In the genomic region with DNA sequence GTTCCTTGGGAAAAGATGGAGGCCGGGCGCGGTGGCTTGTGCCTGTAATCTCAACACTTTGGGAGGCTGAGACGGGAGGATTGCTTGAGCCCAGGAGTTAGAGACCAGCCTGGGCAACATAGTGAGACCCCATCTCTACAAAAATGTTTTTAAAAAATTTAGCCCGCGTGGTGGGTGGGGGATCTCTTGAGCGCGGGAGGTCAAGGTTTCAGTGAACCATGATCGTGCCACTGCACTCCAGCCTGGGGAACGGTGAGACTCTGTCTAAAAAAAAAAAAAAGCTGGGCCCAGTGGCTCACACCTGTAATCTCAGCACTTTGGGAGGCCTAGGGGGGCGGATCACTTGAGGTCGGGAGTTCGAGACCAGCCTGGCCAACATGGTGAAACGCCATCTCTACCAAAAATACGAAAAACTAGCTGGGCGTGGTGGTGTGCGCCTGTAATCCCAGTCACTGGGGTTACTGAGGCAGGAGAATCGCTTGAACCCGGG, we compare ENCODE assay signal across 6 cellular contexts. TPM values are rescaled to one million over a fixed set of nuclear protein-coding genes. Genes with fewer than 3 reads are reported as not detected.
DNase-seq lines count a peak whose midpoint lies in the region; TF ChIP-seq lines count a peak whose summit lies in the region.
"Not testable (repeated sequence)": the region's sequence is repeated elsewhere in the genome, so short reads cannot be mapped to it uniquely, and the experiment has no call there.

No MANE protein-coding gene starts in this region.

- peaks cover 22% of the 10 kb centered on the region for H3K4me1 Mint-ChIP-seq in T-helper 1 cell treated with Interleukin-12 subunit alpha and Interleukin-12 subunit beta and Interleukin-4 antibody, amounts not matched to agents 30 μg/mL and 1 μg/mL, for 36 hours (ENCODE audit: low read depth)
- H3K4me1 Mint-ChIP-seq in MCF 10A (ENCODE audit: insufficient read depth, unreplicated experiment) (peaks cover 20% of the 10 kb centered on the region), nephron progenitor cell (peaks cover 34% of the 10 kb centered on the region)

- not testable (repeated sequence) for H3K27ac ChIP-seq in GM23248
- H3K27ac ChIP-seq in right atrium auricular region (peak overlapping the region; percentile 88 to 91), tibial artery (peak overlapping the region; percentile 83 to 95)

- peaks cover 81% of the 10 kb centered on the region for H3K79me2 ChIP-seq in GM23248 (ENCODE audit: insufficient read depth)

- H3F3A ChIP-seq in GM23248 (ENCODE audit: insufficient read depth): peaks cover 19% of the 10 kb centered on the region

- H4K20me1 ChIP-seq in GM23248 (ENCODE audit: insufficient read depth): not testable (repeated sequence)

- not testable (repeated sequence) for TF ChIP-seq CTCF in MCF 10A (IDR thresholded peaks at IDR 0.05; ENCODE audit: unreplicated experiment); right atrium auricular region (IDR thresholded peaks at IDR 0.05); nephron progenitor cell (IDR thresholded peaks at IDR 0.05); tibial artery (IDR thresholded peaks at IDR 0.05)

- not testable (repeated sequence) for DNase-seq in GM23248; MCF 10A (ENCODE audit: unreplicated experiment); right atrium auricular region (ENCODE audit: low spot score); nephron progenitor cell; tibial artery

- not testable (repeated sequence) for H3K9me2 ChIP-seq in GM23248 (ENCODE audit: insufficient read depth)

- 54 to 58% methylated on average over 18 to 19 of the region's 19 CpGs for WGBS in GM23248 (ENCODE audit: low coverage in 1 of 2, low lambda C conversion rate in 2 of 2, missing lambda C conversion rate in 2 of 2), 2 experiments

- CTCF ChIA-PET in MCF 10A (lab: Yijun Ruan, JAX): interaction anchor here (0.6 to 5.9 kb wide), 26 partner anchors 8 to 443 kb away, joined by 3 to 179 read pairs (median 5); partner anchors contain the start of genes AUP1, DQX1, HTRA2 and INO80B

- not testable (repeated sequence) for H3K27me3 ChIP-seq in GM23248 (replicated peaks; ENCODE audit: insufficient read depth); right atrium auricular region; tibial artery

- in situ Hi-C loops in GM23248 (cut with MboI): not testable (repeated sequence)

- H3K27ac Mint-ChIP-seq in T-helper 1 cell treated with Interleukin-12 subunit alpha and Interleukin-12 subunit beta and Interleukin-4 antibody, amounts not matched to agents 30 μg/mL and 1 μg/mL, for 36 hours: peak overlapping the region; percentile 100
- H3K27ac Mint-ChIP-seq in MCF 10A (ENCODE audit: low read depth, unreplicated experiment) (peak overlapping the region; percentile 89), nephron progenitor cell (peak overlapping the region; percentile 68)

- peak overlapping the region; percentile 96 for H2AFZ ChIP-seq in GM23248

- peaks cover 32% of the 10 kb centered on the region for H3K4me1 ChIP-seq in GM23248 (ENCODE audit: insufficient read depth)
- H3K4me1 ChIP-seq in right atrium auricular region: peaks cover 0 to 31% of the 10 kb centered on the region in 2 donors
- H3K4me1 ChIP-seq in tibial artery: peaks cover 0 to 35% (median 26%) of the 10 kb centered on the region in 4 donors

- H3K4me2 ChIP-seq in GM23248 (ENCODE audit: unreplicated experiment): peak overlapping the region; percentile 97

- H3K9ac ChIP-seq in GM23248: peak overlapping the region; percentile 85

- H3K4me3 Mint-ChIP-seq in T-helper 1 cell treated with Interleukin-12 subunit alpha and Interleukin-12 subunit beta and Interleukin-4 antibody, amounts not matched to agents 30 μg/mL and 1 μg/mL, for 36 hours: peak overlapping the region; percentile 100
- H3K4me3 Mint-ChIP-seq in MCF 10A (ENCODE audit: unreplicated experiment) (peak overlapping the region; percentile 85), nephron progenitor cell (peak overlapping the region; percentile 94)

- intact Hi-C loops in MCF 10A (cut with micrococcal nuclease): loop anchor here (1.0 kb wide), 2 partner anchors 49 to 104 kb away; no protein-coding TSS in a partner anchor
- intact Hi-C loops in tibial artery (cut with DNase I; ENCODE audit: low total_unique reads): loop anchor here (1.0 to 5.0 kb wide), 3 partner anchors 29 to 104 kb away; partner anchors contain the start of genes AUP1, DQX1, HTRA2 and INO80B

- H3K9me3 Mint-ChIP-seq in T-helper 1 cell treated with Interleukin-12 subunit alpha and Interleukin-12 subunit beta and Interleukin-4 antibody, amounts not matched to agents 30 μg/mL and 1 μg/mL, for 36 hours; MCF 10A (ENCODE audit: unreplicated experiment); nephron progenitor cell: not testable (repeated sequence)

- BruUV-seq in MCF 10A (replicated peaks; lab: Mats Ljungman, UMichigan): not testable (repeated sequence)

- not testable (repeated sequence) for H3K27me3 Mint-ChIP-seq in T-helper 1 cell treated with Interleukin-12 subunit alpha and Interleukin-12 subunit beta and Interleukin-4 antibody, amounts not matched to agents 30 μg/mL and 1 μg/mL, for 36 hours (ENCODE audit: low read depth); MCF 10A (ENCODE audit: insufficient read depth, unreplicated experiment); nephron progenitor cell (ENCODE audit: low read depth, poor library complexity)

- H3K4me3 ChIP-seq in GM23248 (peak overlapping the region; percentile 99), right atrium auricular region (peak overlapping the region; percentile 78 to 83), tibial artery (peak overlapping the region; percentile 84 to 86)

- POLR2A ChIA-PET in MCF 10A (lab: Yijun Ruan, JAX): interaction anchor here (0.8 to 5.0 kb wide), 8 partner anchors 10 to 105 kb away, joined by 3 to 102 read pairs (median 40); partner anchors contain the start of genes AUP1, HTRA2, INO80B and MOGS

- H3K9me3 ChIP-seq in GM23248 (ENCODE audit: low read depth); right atrium auricular region; tibial artery: not testable (repeated sequence)

- peaks cover 24% of the 10 kb centered on the region for H3K36me3 Mint-ChIP-seq in T-helper 1 cell treated with Interleukin-12 subunit alpha and Interleukin-12 subunit beta and Interleukin-4 antibody, amounts not matched to agents 30 μg/mL and 1 μg/mL, for 36 hours (ENCODE audit: low read depth)
- peaks cover 13% of the 10 kb centered on the region for H3K36me3 Mint-ChIP-seq in MCF 10A (ENCODE audit: insufficient read depth, unreplicated experiment)
- H3K36me3 Mint-ChIP-seq in nephron progenitor cell (ENCODE audit: low read depth): peaks cover 32% of the 10 kb centered on the region

- H3K36me3 ChIP-seq in GM23248 (ENCODE audit: low read depth); right atrium auricular region: not testable (repeated sequence)
- peaks cover 17 to 50% (median 18%) of the 10 kb centered on the region in 3 donors for H3K36me3 ChIP-seq in tibial artery

RNA-seq across cellular contexts. Expression of gene TTC31, which starts 0.8 kb away (rescaled TPM):
- total RNA-seq in GM23248 (2014; rRNA removed; shearing (Covaris generic)): 15.9 and 17.7 TPM in 2 replicates
- 14.2 and 20.4 TPM in 2 replicates for polyA plus RNA-seq in GM23248 (2016; fragmentation: Nextera tagmentation; extraction: Ambion mirVana)
- total RNA-seq in MCF 10A (2022) (17.6 and 18.1 TPM in 2 replicates), right atrium auricular region (1 to 10 TPM; 9.1 to 9.6 TPM)

RNA-seq across cellular contexts. Expression of gene CCDC142, which starts 0.9 kb away (rescaled TPM):
- total RNA-seq in GM23248 (2014; rRNA removed; shearing (Covaris generic)): 5.1 and 12.8 TPM in 2 replicates
- polyA plus RNA-seq in GM23248 (2016; fragmentation: Nextera tagmentation; extraction: Ambion mirVana): 6.4 and 6.8 TPM in 2 replicates
- total RNA-seq in MCF 10A (2022) (10.1 and 16.4 TPM in 2 replicates), right atrium auricular region (10 to 100 TPM in 1 of 2 donors, 1 to 10 TPM in 1; 3.8 to 13.6 TPM)

RNA-seq across cellular contexts. Expression of gene MRPL53, which starts 11.2 kb away (rescaled TPM):
- 14.8 and 18.5 TPM in 2 replicates for total RNA-seq in GM23248 (2014; rRNA removed; shearing (Covaris generic))
- polyA plus RNA-seq in GM23248 (2016; fragmentation: Nextera tagmentation; extraction: Ambion mirVana): 69.2 and 71.0 TPM in 2 replicates
- total RNA-seq in MCF 10A (2022) (115 and 123 TPM in 2 replicates), right atrium auricular region (10 to 100 TPM; 19.8 to 81.4 TPM)

RNA-seq across cellular contexts. Expression of gene LBX2, which starts 15.7 kb away (rescaled TPM):
- 0.38 and 4.6 TPM in 2 replicates for total RNA-seq in GM23248 (2014; rRNA removed; shearing (Covaris generic))
- polyA plus RNA-seq in GM23248 (2016; fragmentation: Nextera tagmentation; extraction: Ambion mirVana): 0.87 and 1.1 TPM in 2 replicates
- total RNA-seq in MCF 10A (2022) (not detected in 2 replicates), right atrium auricular region (1 to 10 TPM in 1 of 2 donors, under 1 TPM in 1; 0.83 to 1.0 TPM)

RNA-seq across cellular contexts. Expression of gene MOGS, which starts 18.5 kb away (rescaled TPM):
- total RNA-seq in GM23248 (2014; rRNA removed; shearing (Covaris generic)): 55.7 and 58.6 TPM in 2 replicates
- polyA plus RNA-seq in GM23248 (2016; fragmentation: Nextera tagmentation; extraction: Ambion mirVana): 14.5 and 16.8 TPM in 2 replicates
- total RNA-seq in MCF 10A (2022): 60.4 and 67.9 TPM in 2 replicates
- total RNA-seq in right atrium auricular region: 10 to 100 TPM; 22.6 to 26.1 TPM
